ENCODE assay signal across 28 cellular contexts in genomic region chr18:79754831-79755351, GRCh38. TPM values are rescaled to one million over a fixed set of nuclear protein-coding genes. Genes with fewer than 3 reads are reported as not detected.
"Had no signal": no experiment of that assay in that cellular context is flagged by ENCODE, and none has a peak within 500 bp of the region (broad histone marks: within the 10 kb centered on the region; RNA-seq: fewer than 3 reads in every experiment).

No MANE protein-coding gene starts in this region.

- H3K4me1 Mint-ChIP-seq: neural progenitor cell; stimulated activated memory B cell treated with anti-CD40 and anti-IgM and Interleukin-4, amounts not matched to agents 10 μg/mL and 1 μg/mL and 100 μg/mL, for 72 hours had no signal

- H3K27me3 ChIP-seq: esophagus squamous epithelium, hepatocyte, neural progenitor cell, stomach, tibial artery had no signal

- H3K9me3 ChIP-seq: esophagus squamous epithelium had no signal

- H3K27ac Mint-ChIP-seq: mesothelial cell of epicardium; naive thymus-derived CD4-positive, alpha-beta T cell; neural progenitor cell; progenitor cell of endocrine pancreas; stimulated activated memory B cell treated with anti-CD40 and anti-IgM and Interleukin-4, amounts not matched to agents 10 μg/mL and 1 μg/mL and 100 μg/mL, for 72 hours; T-helper 2 cell treated with Interferon-gamma antibody and Interleukin-4, amounts not matched to agents 5 μg/mL and 100 μg/mL, for 36 hours had no signal

- H3K4me1 ChIP-seq: neural progenitor cell, stomach, tibial artery had no signal

- H2AFZ ChIP-seq: hepatocyte, neural progenitor cell had no signal

- H3K79me2 ChIP-seq: hepatocyte had no signal

- H3K4me3 ChIP-seq: esophagus squamous epithelium, hepatocyte, neural progenitor cell, stomach, tibial artery had no signal

- H3K36me3 ChIP-seq: neural progenitor cell had no signal

- ATAC-seq: left ventricle myocardium superior; naive thymus-derived CD4-positive, alpha-beta T cell; sciatic nerve; stimulated activated memory B cell treated with anti-CD40 and anti-IgM and Interleukin-4, amounts not matched to agents 10 μg/mL and 1 μg/mL and 100 μg/mL, for 72 hours had no signal

- H3K4me2 ChIP-seq: hepatocyte, neural progenitor cell had no signal

- H3K9ac ChIP-seq: neural progenitor cell had no signal

- H3K4me3 Mint-ChIP-seq: mesothelial cell of epicardium; naive thymus-derived CD4-positive, alpha-beta T cell; stimulated activated memory B cell treated with anti-CD40 and anti-IgM and Interleukin-4, amounts not matched to agents 10 μg/mL and 1 μg/mL and 100 μg/mL, for 72 hours; T-helper 2 cell treated with Interferon-gamma antibody and Interleukin-4, amounts not matched to agents 5 μg/mL and 100 μg/mL, for 36 hours had no signal

- H3K27me3 Mint-ChIP-seq: naive thymus-derived CD4-positive, alpha-beta T cell; progenitor cell of endocrine pancreas; stimulated activated memory B cell treated with anti-CD40 and anti-IgM and Interleukin-4, amounts not matched to agents 10 μg/mL and 1 μg/mL and 100 μg/mL, for 72 hours had no signal

- H3K27ac ChIP-seq: epithelial cell of prostate, esophagus squamous epithelium, hepatocyte, neural progenitor cell, stomach, tibial artery had no signal

- DNase-seq: activated CD4-positive, alpha-beta T cell treated with anti-CD3 and anti-CD28 coated beads for 4 hours; activated CD4-positive, alpha-beta T cell treated with anti-CD3 and anti-CD28 coated beads, Interleukin-2, amount 50 U/mL, for 4 hours; activated CD8-positive, alpha-beta memory T cell treated with anti-CD3 and anti-CD28 coated beads for 24 hours; activated naive CD4-positive, alpha-beta T cell treated with Interleukin-2 at 50 U/mL for 16 hours; amniotic stem cell; central memory CD4-positive, alpha-beta T cell; dermis blood vessel endothelial cell; effector CD4-positive, alpha-beta T cell; esophagus squamous epithelium; islet precursor cell; left ventricle myocardium superior; mammary epithelial cell; naive thymus-derived CD4-positive, alpha-beta T cell; small intestine; stimulated activated CD4-positive, alpha-beta T cell treated with anti-CD3 and anti-CD28 coated beads, Interleukin-1b, Interleukin-23, amount 100 ng/mL, for 48 hours; stimulated activated CD4-positive, alpha-beta T cell treated with anti-CD3 and anti-CD28 coated beads, Interleukin-4, amount 100 ng/mL, for 4 hours; stimulated activated CD8-positive, alpha-beta memory T cell treated with anti-CD3 and anti-CD28 coated beads, Interleukin-4, amount 100 ng/mL, for 48 hours; stomach had no signal

RNA-seq across cellular contexts. Expression of gene KCNG2, which starts 42.8 kb away (rescaled TPM):
- total RNA-seq: hepatocyte; left ventricle myocardium superior; mesothelial cell of epicardium; naive thymus-derived CD4-positive, alpha-beta T cell; osteocyte; progenitor cell of endocrine pancreas had no signal
